In genomic region chr16:80441935-80442334, GRCh38 we compare ENCODE assay signal across 15 cellular contexts.
A peak's percentile ranks its signal among the peaks of the same experiment; 100 is the strongest.
DNase-seq lines count a peak whose midpoint lies in the region; ATAC-seq lines count a peak whose summit lies in the region.
"Had no signal": no experiment of that assay in that cellular context is flagged by ENCODE, and none has a peak within 500 bp of the region (broad histone marks: within the 10 kb centered on the region; RNA-seq: fewer than 3 reads in every experiment).

No MANE protein-coding gene starts in this region.

- DNase-seq in NCI-H1694 (lab: John Stamatoyannopoulos, UW) (no peak), GM19240 (ENCODE audit: insufficient read length, low spot score) (no peak), SKM-1 treated with dmso at 0.1 percent for 144 hours (lab: John Stamatoyannopoulos, UW; ENCODE audit: unreplicated experiment) (no peak)
- no peak for DNase-seq in stimulated activated CD4-positive, alpha-beta T cell treated with anti-CD3 and anti-CD28 coated beads, Interleukin-15, amount 100 ng/mL, for 24 hours
- DNase-seq: BE2C; CD4-positive, alpha-beta memory T cell; DMS79; Karpas-422 had no signal

- ATAC-seq in GM19043 (IDR thresholded peaks at IDR 0.05; ENCODE audit: low read depth, unreplicated experiment) (peak; percentile 54), GM21619 (IDR thresholded peaks at IDR 0.05; ENCODE audit: unreplicated experiment) (peak; percentile 74), HG03175 (IDR thresholded peaks at IDR 0.05; ENCODE audit: unreplicated experiment) (peak; percentile 68)
- ATAC-seq: A549, GM12878, HCT116, K562 had no signal
